Comparison of ENCODE assay signal across 11 cellular contexts in the genomic region with DNA sequence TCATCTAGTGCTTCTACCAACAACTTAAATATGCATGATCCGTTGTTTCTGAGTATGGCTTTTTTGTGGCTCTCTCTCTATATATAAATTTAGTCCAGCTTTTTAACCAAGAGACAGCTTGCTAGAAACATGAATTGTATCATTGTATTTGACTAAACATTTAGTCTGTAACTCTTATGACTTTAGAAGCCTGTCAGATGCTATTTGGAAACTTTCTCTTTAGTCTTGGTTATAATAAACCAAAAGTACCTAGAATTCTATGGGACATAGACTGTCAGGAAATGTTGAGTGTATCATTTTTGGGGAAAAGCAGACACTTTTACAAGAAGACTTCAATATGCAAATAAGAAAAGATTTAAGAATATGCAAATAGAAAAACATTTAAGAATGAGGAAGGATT.
DNase-seq lines count a peak whose midpoint lies in the region; ATAC-seq and TF ChIP-seq lines count a peak whose summit lies in the region.
"Had no signal": no experiment of that assay in that cellular context is flagged by ENCODE, and none has a peak within 500 bp of the region (broad histone marks: within the 10 kb centered on the region; RNA-seq: fewer than 3 reads in every experiment).

No MANE protein-coding gene starts in this region.

- in situ Hi-C loops in mammary epithelial cell (cut with MboI; ENCODE audit: low sequenced_read_pairs in 2 of 2), result no loop called here

- H3K27ac Mint-ChIP-seq in natural killer cell treated with Interleukin-12 subunit alpha and Interleukin-12 subunit beta and Interleukin-15 and Interleukin-18, amount 100 ng/mL, for 72 hours, result peak overlapping the region; percentile 91 to 100
- H3K27ac Mint-ChIP-seq in natural killer cell (no peak overlapping the region), GM23338 (no peak overlapping the region), T-cell (no peak overlapping the region)

- H2AFZ ChIP-seq in mammary epithelial cell (ENCODE audit: low read depth, low read length) (no peak overlapping the region), GM23338 (no peak overlapping the region)

- H3K4me1 ChIP-seq in mammary epithelial cell (ENCODE audit: insufficient read depth, low read length), result peaks cover 18% of the 10 kb centered on the region
- H3K4me1 ChIP-seq in GM23338 (ENCODE audit: insufficient read depth), result no peaks in the 10 kb centered on the region
- H3K4me1 ChIP-seq: BLaER1 had no signal

- H3K79me2 ChIP-seq in mammary epithelial cell (ENCODE audit: insufficient read depth, low read length) (no peaks in the 10 kb centered on the region), GM23338 (replicated peaks; ENCODE audit: insufficient read depth) (no peaks in the 10 kb centered on the region)

- H3K36me3 Mint-ChIP-seq in natural killer cell treated with Interleukin-12 subunit alpha and Interleukin-12 subunit beta and Interleukin-15 and Interleukin-18, amount 100 ng/mL, for 72 hours, result no peaks in the 10 kb centered on the region
- H3K36me3 Mint-ChIP-seq in natural killer cell (no peaks in the 10 kb centered on the region), GM23338 (ENCODE audit: low read depth) (no peaks in the 10 kb centered on the region), T-cell (no peaks in the 10 kb centered on the region)

- dilution Hi-C loops in mammary epithelial cell (cut with HindIII; ENCODE audit: low sequenced_read_pairs), result no loop called here

- H3K4me2 ChIP-seq in mammary epithelial cell (ENCODE audit: insufficient read depth, low read depth, low read length) (peak overlapping the region; percentile 71), GM23338 (no peak overlapping the region)
- H3K4me2 ChIP-seq: BLaER1 had no signal

- no peak overlapping the region for H3K9ac ChIP-seq in mammary epithelial cell (ENCODE audit: insufficient read depth, low read length)
- H3K9ac ChIP-seq: BLaER1 had no signal

- H3F3A ChIP-seq in GM23338 (replicated peaks; ENCODE audit: low read depth), result no peaks in the 10 kb centered on the region

- H3K9me2 ChIP-seq in GM23338 (ENCODE audit: insufficient read depth), result no peaks in the 10 kb centered on the region

- DNase-seq in natural killer cell treated with Interleukin-12 subunit alpha and Interleukin-12 subunit beta and Interleukin-15 and Interleukin-18, amount 100 ng/mL, for 72 hours (ENCODE audit: low spot score), result no peak
- DNase-seq in natural killer cell, result no peak
- no peak for DNase-seq in mammary epithelial cell
- no peak for DNase-seq in GM19238 (ENCODE audit: insufficient read length, low spot score)
- no peak for DNase-seq in GM23338 (ENCODE audit: low spot score)
- DNase-seq in T-cell, result no peak
- DNase-seq: small intestine had no signal

- peaks cover 44 to 48% of the 10 kb centered on the region in 2 donors for H3K4me1 Mint-ChIP-seq in natural killer cell treated with Interleukin-12 subunit alpha and Interleukin-12 subunit beta and Interleukin-15 and Interleukin-18, amount 100 ng/mL, for 72 hours (ENCODE audit: low read depth in 2 of 2)
- peaks cover 0 to 5% of the 10 kb centered on the region in 2 donors for H3K4me1 Mint-ChIP-seq in natural killer cell
- H3K4me1 Mint-ChIP-seq in GM23338, result no peaks in the 10 kb centered on the region
- H3K4me1 Mint-ChIP-seq in T-cell, result no peaks in the 10 kb centered on the region

- POLR2A ChIA-PET in T-cell (lab: Charles Lee), result no interaction called here

- no TSS peak for BruUV-seq in mammary epithelial cell (replicated peaks; lab: Mats Ljungman, UMichigan)

- H3K27me3 Mint-ChIP-seq in natural killer cell treated with Interleukin-12 subunit alpha and Interleukin-12 subunit beta and Interleukin-15 and Interleukin-18, amount 100 ng/mL, for 72 hours, result no peaks in the 10 kb centered on the region
- H3K27me3 Mint-ChIP-seq in natural killer cell (ENCODE audit: low read depth in 2 of 2), result peaks cover 0 to 7% of the 10 kb centered on the region in 2 donors
- peaks cover 1% of the 10 kb centered on the region for H3K27me3 Mint-ChIP-seq in GM23338 (ENCODE audit: insufficient read depth, low read depth, poor library complexity)
- no peaks in the 10 kb centered on the region for H3K27me3 Mint-ChIP-seq in T-cell

- no peaks in the 10 kb centered on the region for H3K9me3 ChIP-seq in mammary epithelial cell (replicated peaks; ENCODE audit: insufficient read depth, low read length)

- CTCF ChIA-PET in mammary epithelial cell (lab: Charles Lee; ENCODE audit: low non-redundant PET), result no interaction called here
- CTCF ChIA-PET in T-cell (lab: Charles Lee), result interaction anchor here in 1 of 2 donors (0.6 kb wide), 1 partner anchor 12 kb away, joined by 4 read pairs; no protein-coding TSS in a partner anchor

- WGBS in mammary epithelial cell (ENCODE audit: low coverage, missing lambda C conversion rate), result 100% methylated on average over 1 of the region's 1 CpG

- no peaks in the 10 kb centered on the region for H3K36me3 ChIP-seq in mammary epithelial cell (ENCODE audit: insufficient read depth, low read length)
- H3K36me3 ChIP-seq in GM23338 (ENCODE audit: insufficient read depth), result no peaks in the 10 kb centered on the region
- H3K36me3 ChIP-seq: BLaER1 had no signal

- no peaks in the 10 kb centered on the region for H3K9me3 Mint-ChIP-seq in natural killer cell treated with Interleukin-12 subunit alpha and Interleukin-12 subunit beta and Interleukin-15 and Interleukin-18, amount 100 ng/mL, for 72 hours
- H3K9me3 Mint-ChIP-seq in natural killer cell (no peaks in the 10 kb centered on the region), GM23338 (no peaks in the 10 kb centered on the region), T-cell (no peaks in the 10 kb centered on the region)

- intact Hi-C loops in natural killer cell (cut with micrococcal nuclease), result no loop called here
- intact Hi-C loops in mammary epithelial cell (cut with micrococcal nuclease), result no loop called here

- TF ChIP-seq CTCF in natural killer cell (IDR thresholded peaks at IDR 0.05), result no peak
- TF ChIP-seq CTCF in mammary epithelial cell (conservative IDR thresholded peaks at IDR 0.05 in 1 of 2, IDR thresholded peaks at IDR 0.05 in 1 of 2; ENCODE audit: extremely low read depth in 1 of 2, insufficient read depth in 1 of 2, low read depth in 1 of 2, low read length in 2 of 2), result no peak
- no peak for TF ChIP-seq CTCF in GM23338 (conservative IDR thresholded peaks at IDR 0.05; ENCODE audit: low read depth in 2 of 2)

- peak overlapping the region; percentile 87 for H3K27ac ChIP-seq in mammary epithelial cell (ENCODE audit: insufficient read depth, low read depth, low read length)
- no peak overlapping the region for H3K27ac ChIP-seq in GM23338 (ENCODE audit: low read depth)
- H3K27ac ChIP-seq: BLaER1 had no signal

- peak overlapping the region; percentile 34 for H3K4me3 Mint-ChIP-seq in natural killer cell treated with Interleukin-12 subunit alpha and Interleukin-12 subunit beta and Interleukin-15 and Interleukin-18, amount 100 ng/mL, for 72 hours
- H3K4me3 Mint-ChIP-seq in natural killer cell, result no peak overlapping the region
- no peak overlapping the region for H3K4me3 Mint-ChIP-seq in GM23338
- H3K4me3 Mint-ChIP-seq in T-cell, result no peak overlapping the region

- H3K4me3 ChIP-seq in mammary epithelial cell (replicated peaks in 1 of 3; ENCODE audit: insufficient read depth in 1 of 3, low read depth in 2 of 3, low read length in 3 of 3) (peak overlapping the region in 1 of 3 experiments; percentile 14), GM23338 (no peak overlapping the region)
- H3K4me3 ChIP-seq: BLaER1 had no signal

- H4K20me1 ChIP-seq in mammary epithelial cell (ENCODE audit: insufficient read depth, low read length) (no peaks in the 10 kb centered on the region), GM23338 (replicated peaks; ENCODE audit: insufficient read depth) (no peaks in the 10 kb centered on the region)
- H4K20me1 ChIP-seq: BLaER1 had no signal

- peak; percentile 56 to 77 for ATAC-seq in natural killer cell treated with Interleukin-12 subunit alpha and Interleukin-12 subunit beta and Interleukin-15 and Interleukin-18, amount 100 ng/mL, for 72 hours
- ATAC-seq in natural killer cell (no peak), HG03280 (IDR thresholded peaks at IDR 0.05; ENCODE audit: unreplicated experiment) (peak; percentile 15), GM21515 (IDR thresholded peaks at IDR 0.05; ENCODE audit: unreplicated experiment) (no peak), GM23338 (no peak), T-cell (replicated peaks in 1 of 4) (no peak)
- ATAC-seq: left lobe of liver had no signal

- H3K27me3 ChIP-seq in mammary epithelial cell (ENCODE audit: insufficient read depth, low read length) (no peaks in the 10 kb centered on the region), GM23338 (ENCODE audit: insufficient read depth) (no peaks in the 10 kb centered on the region)
- H3K27me3 ChIP-seq: BLaER1 had no signal

Comparison
In these comparisons a context has a peak if more than half of its experiments do, and no peak if none do; other contexts are left out.
1. ATAC-seq: peak in natural killer cell treated with Interleukin-12 subunit alpha and Interleukin-12 subunit beta and Interleukin-15 and Interleukin-18, amount 100 ng/mL, for 72 hours (2 of 2) and HG03280 (single experiment); none in natural killer cell (0 of 3), GM21515 (single experiment), GM23338 (single experiment) and T-cell (0 of 4).
2. H3K27ac Mint-ChIP-seq: peak in natural killer cell treated with Interleukin-12 subunit alpha and Interleukin-12 subunit beta and Interleukin-15 and Interleukin-18, amount 100 ng/mL, for 72 hours (2 of 2); none in natural killer cell (0 of 2), GM23338 (single experiment) and T-cell (0 of 2).